Comparison of ENCODE assay signal across 22 cellular contexts in genomic region chr6:112800916-112801315, GRCh38.
DNase-seq lines count a peak whose midpoint lies in the region; FAIRE-seq and TF ChIP-seq lines count a peak whose summit lies in the region.
"Had no signal": no experiment of that assay in that cellular context is flagged by ENCODE, and none has a peak within 500 bp of the region (broad histone marks: within the 10 kb centered on the region; RNA-seq: fewer than 3 reads in every experiment).

No MANE protein-coding gene starts in this region.

- no peak overlapping the region for H3K4me3 ChIP-seq in GM23248
- H3K4me3 ChIP-seq in hepatocyte = no peak overlapping the region
- H3K4me3 ChIP-seq in esophagus squamous epithelium = no peak overlapping the region
- H3K4me3 ChIP-seq in suprapubic skin = no peak overlapping the region
- H3K4me3 ChIP-seq: heart left ventricle, left ventricle myocardium inferior, prostate gland had no signal

- H3K9ac ChIP-seq in GM23248 = no peak overlapping the region

- peak; percentile 56 for FAIRE-seq in GM12891 (lab: Jason Lieb, UNC)
- FAIRE-seq: GM12892 had no signal

- DNase-seq in GM12891 (ENCODE audit: insufficient read length, low spot score) (no peak), GM23248 (peak; percentile 7), M059J (ENCODE audit: low read depth) (peak; percentile 15), hepatocyte (ENCODE audit: low spot score) (no peak), esophagus squamous epithelium (lab: John Stamatoyannopoulos, UW) (no peak), NCI-H82 treated with DMSO at 0.1 percent for 48 hours (lab: John Stamatoyannopoulos, UW; ENCODE audit: unreplicated experiment) (no peak), nephron progenitor cell (no peak), suprapubic skin (ENCODE audit: low spot score in 2 of 2) (no peak)
- DNase-seq: activated CD4-positive, alpha-beta T cell treated with anti-CD3 and anti-CD28 coated beads for 4 hours; GDM1; heart left ventricle; Kasumi-1; left ventricle myocardium inferior; NCI-H1092; NCI-H2081; NCI-H446 treated with DMSO at 0.1 percent for 48 hours; stimulated activated naive CD4-positive, alpha-beta T cell had no signal

- H3K36me3 Mint-ChIP-seq in nephron progenitor cell (ENCODE audit: low read depth) = no peaks in the 10 kb centered on the region
- H3K36me3 Mint-ChIP-seq: activated naive CD8-positive, alpha-beta T cell; CD14-positive monocyte had no signal

- H3K9me2 ChIP-seq in GM23248 (ENCODE audit: insufficient read depth) (no peaks in the 10 kb centered on the region), hepatocyte (replicated peaks; ENCODE audit: insufficient read depth) (no peaks in the 10 kb centered on the region)

- no peaks in the 10 kb centered on the region for H3K4me1 Mint-ChIP-seq in nephron progenitor cell
- H3K4me1 Mint-ChIP-seq: CD14-positive monocyte had no signal

- no peaks in the 10 kb centered on the region for H3K79me2 ChIP-seq in GM23248 (ENCODE audit: insufficient read depth)
- H3K79me2 ChIP-seq in hepatocyte = no peaks in the 10 kb centered on the region

- H3K9me3 Mint-ChIP-seq in nephron progenitor cell = peaks cover 15% of the 10 kb centered on the region

- intact Hi-C loops in esophagus squamous epithelium (cut with DNase I) = no loop called here

- in situ Hi-C loops in GM23248 (cut with MboI) = no loop called here

- TF ChIP-seq CTCF in hepatocyte (IDR thresholded peaks at IDR 0.05; ENCODE audit: poor library complexity) = no peak
- TF ChIP-seq CTCF in esophagus squamous epithelium (IDR thresholded peaks at IDR 0.05) = no peak
- TF ChIP-seq CTCF in nephron progenitor cell (IDR thresholded peaks at IDR 0.05) = no peak
- no peak for TF ChIP-seq CTCF in suprapubic skin (IDR thresholded peaks at IDR 0.05)

- no peaks in the 10 kb centered on the region for H3K27me3 ChIP-seq in GM23248 (replicated peaks; ENCODE audit: insufficient read depth)
- H3K27me3 ChIP-seq in hepatocyte = no peaks in the 10 kb centered on the region
- H3K27me3 ChIP-seq in esophagus squamous epithelium = no peaks in the 10 kb centered on the region
- no peaks in the 10 kb centered on the region for H3K27me3 ChIP-seq in suprapubic skin
- H3K27me3 ChIP-seq: heart left ventricle had no signal

- H2AFZ ChIP-seq in GM23248 = peak overlapping the region; percentile 47
- peak overlapping the region; percentile 29 for H2AFZ ChIP-seq in hepatocyte

- H4K20me1 ChIP-seq in GM23248 (ENCODE audit: insufficient read depth) (no peaks in the 10 kb centered on the region), hepatocyte (ENCODE audit: insufficient read depth, poor library complexity, severe bottlenecking) (no peaks in the 10 kb centered on the region)

- H3K4me1 ChIP-seq in GM23248 (ENCODE audit: insufficient read depth) = peaks cover 31% of the 10 kb centered on the region
- H3K4me1 ChIP-seq in hepatocyte (ENCODE audit: insufficient read depth) = no peaks in the 10 kb centered on the region
- H3K4me1 ChIP-seq in esophagus squamous epithelium = no peaks in the 10 kb centered on the region
- H3K4me1 ChIP-seq in suprapubic skin = no peaks in the 10 kb centered on the region
- H3K4me1 ChIP-seq: left ventricle myocardium inferior, prostate gland had no signal

- H3K36me3 ChIP-seq in GM23248 (ENCODE audit: low read depth) (no peaks in the 10 kb centered on the region), hepatocyte (replicated peaks; ENCODE audit: insufficient read depth, low read depth) (no peaks in the 10 kb centered on the region), esophagus squamous epithelium (no peaks in the 10 kb centered on the region), suprapubic skin (no peaks in the 10 kb centered on the region)
- H3K36me3 ChIP-seq: heart left ventricle, left ventricle myocardium inferior, prostate gland had no signal

- no peak overlapping the region for H3K27ac ChIP-seq in GM23248
- no peak overlapping the region for H3K27ac ChIP-seq in hepatocyte
- H3K27ac ChIP-seq in esophagus squamous epithelium = no peak overlapping the region
- no peak overlapping the region for H3K27ac ChIP-seq in suprapubic skin
- H3K27ac ChIP-seq: heart left ventricle, left ventricle myocardium inferior, prostate gland had no signal

- TF ChIP-seq EP300 in suprapubic skin (IDR thresholded peaks at IDR 0.05) = no peak

- no peak overlapping the region for H3K27ac Mint-ChIP-seq in nephron progenitor cell
- H3K27ac Mint-ChIP-seq: activated naive CD8-positive, alpha-beta T cell; CD14-positive monocyte had no signal

- peaks cover 24% of the 10 kb centered on the region for H3F3A ChIP-seq in GM23248 (ENCODE audit: insufficient read depth)

- H3K4me2 ChIP-seq in GM23248 (ENCODE audit: unreplicated experiment) = peak overlapping the region; percentile 74
- no peak overlapping the region for H3K4me2 ChIP-seq in hepatocyte

- H3K4me3 Mint-ChIP-seq in nephron progenitor cell = no peak overlapping the region
- H3K4me3 Mint-ChIP-seq: activated naive CD8-positive, alpha-beta T cell; CD14-positive monocyte; neural crest cell had no signal

- peaks cover 2% of the 10 kb centered on the region for H3K27me3 Mint-ChIP-seq in nephron progenitor cell (ENCODE audit: low read depth, poor library complexity)
- H3K27me3 Mint-ChIP-seq: activated naive CD8-positive, alpha-beta T cell had no signal

- TF ChIP-seq POLR2A in GM12891 (IDR thresholded peaks at IDR 0.05; ENCODE audit: low read depth, low read length) (no peak), esophagus squamous epithelium (IDR thresholded peaks at IDR 0.05) (no peak), suprapubic skin (IDR thresholded peaks at IDR 0.05) (no peak)

- 76 to 80% methylated on average over 1 of the region's 1 CpG for whole genome bisulfite sequencing in GM23248 (ENCODE audit: low coverage in 1 of 2, low lambda C conversion rate in 2 of 2, missing lambda C conversion rate in 2 of 2), 2 experiments
- 100% methylated on average over 1 of the region's 1 CpG for WGBS in hepatocyte (ENCODE audit: low lambda C conversion rate, missing lambda C conversion rate)
- WGBS in esophagus squamous epithelium, 2 donors = 89 to 90% methylated on average over 1 of the region's 1 CpG
- 85% methylated on average over 1 of the region's 1 CpG for WGBS in suprapubic skin

- H3K9me3 ChIP-seq in GM23248 (ENCODE audit: low read depth) = no peaks in the 10 kb centered on the region
- no peaks in the 10 kb centered on the region for H3K9me3 ChIP-seq in hepatocyte (ENCODE audit: low read depth)
- no peaks in the 10 kb centered on the region for H3K9me3 ChIP-seq in esophagus squamous epithelium
- no peaks in the 10 kb centered on the region for H3K9me3 ChIP-seq in suprapubic skin
- H3K9me3 ChIP-seq: heart left ventricle, left ventricle myocardium inferior, prostate gland had no signal

TF ChIP-seq in GM12891, 5 proteins besides CTCF, POLR2A, EP300 and RAD21:
- TF ChIP-seq POLR2AphosphoS5 (IDR thresholded peaks at IDR 0.05; ENCODE audit: low read depth, low read length) = no peak
- TF ChIP-seq PAX5 (IDR thresholded peaks at IDR 0.05; ENCODE audit: insufficient read depth, low read length, severe bottlenecking) = no peak
- no peak for TF ChIP-seq POU2F2 (IDR thresholded peaks at IDR 0.05; ENCODE audit: low read depth, low read length)
- TF ChIP-seq SPI1 (IDR thresholded peaks at IDR 0.05; ENCODE audit: low read depth, low read length) = no peak
- no peak for TF ChIP-seq TAF1 (IDR thresholded peaks at IDR 0.05; ENCODE audit: low read depth, low read length)

Comparison
In these comparisons a context has a peak if more than half of its experiments do, and no peak if none do; other contexts are left out.
1. DNase-seq: peak in GM23248 (single experiment) and M059J (single experiment); none in GM12891 (single experiment), hepatocyte (single experiment), esophagus squamous epithelium (single experiment), NCI-H82 treated with DMSO at 0.1 percent for 48 hours (single experiment), nephron progenitor cell (single experiment) and suprapubic skin (0 of 2).